In the genomic region with DNA sequence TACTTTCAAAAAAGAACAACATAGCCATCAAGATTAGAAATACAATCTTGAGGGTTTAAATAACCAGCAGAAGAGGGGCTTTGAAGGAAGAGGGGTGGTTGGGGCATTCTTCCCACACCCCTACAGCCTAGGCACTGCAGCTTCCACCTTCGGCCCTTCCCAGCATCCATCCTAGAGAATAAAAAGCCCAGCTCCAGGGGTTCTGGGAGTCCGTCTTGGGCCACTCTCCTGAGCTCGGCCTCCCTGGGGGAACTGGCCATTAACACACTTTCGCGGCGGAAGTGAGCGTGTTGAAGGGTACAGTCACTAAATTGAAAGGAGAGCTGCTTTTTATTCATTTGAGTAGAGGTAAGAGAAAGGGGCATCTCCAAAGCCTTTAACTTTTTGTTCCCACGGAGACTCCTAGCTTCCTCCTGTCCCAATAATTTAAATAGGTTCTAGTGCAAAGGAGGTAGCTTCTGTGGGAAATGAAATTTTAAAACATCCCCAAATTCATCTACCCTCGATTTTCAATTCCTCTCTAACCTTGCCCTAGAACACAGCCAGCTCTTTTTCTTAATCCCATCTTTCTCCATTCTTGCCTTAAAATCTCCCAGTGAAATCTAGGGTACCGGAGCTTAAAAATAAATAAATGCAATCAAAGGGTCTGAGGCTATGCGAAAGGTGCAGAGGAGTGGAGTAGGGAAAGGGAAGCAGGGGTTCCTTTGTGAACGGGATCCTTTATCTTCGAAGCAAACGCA, we compare ENCODE assay signal across 16 cellular contexts. TPM values are rescaled to one million over a fixed set of nuclear protein-coding genes. Genes with fewer than 3 reads are reported as not detected.
DNase-seq lines count a peak whose midpoint lies in the region; ATAC-seq, FAIRE-seq and TF ChIP-seq lines count a peak whose summit lies in the region.
"Had no signal": no experiment of that assay in that cellular context is flagged by ENCODE, and none has a peak within 500 bp of the region (broad histone marks: within the 10 kb centered on the region; RNA-seq: fewer than 3 reads in every experiment).

No MANE protein-coding gene starts in this region.

- no peak overlapping the region for H2BK15ac ChIP-seq in H1 (ENCODE audit: low read length)

- peak overlapping the region; percentile 93 to 95 for H3K4me2 ChIP-seq in H1 (ENCODE audit: insufficient read depth in 1 of 2, low read depth in 2 of 2, low read length in 2 of 2)

- peaks cover 12% of the 10 kb centered on the region for H3K4me1 Mint-ChIP-seq in activated T-cell treated with anti-CD3 and anti-CD28 coated beads, Interleukin-2, amount 50 U/mL, for 72 hours (ENCODE audit: low read depth)

- no peak for TF ChIP-seq RAD21 in H1 (IDR thresholded peaks at IDR 0.05 in 1 of 2, conservative IDR thresholded peaks at IDR 0.05 in 1 of 2; ENCODE audit: low read depth in 2 of 2, low read length in 2 of 2)

- TF ChIP-seq POLR2A in H1 (IDR thresholded peaks at IDR 0.05; ENCODE audit: control extremely low read depth in 1 of 2, low read depth in 2 of 2, low read length in 2 of 2): peak in 1 of 2 experiments; percentile 35; a peak in 1 of 3 replicates

- no peaks in the 10 kb centered on the region for H4K20me1 ChIP-seq in H1 (replicated peaks in 1 of 2; ENCODE audit: control insufficient read depth in 1 of 2, insufficient read depth in 2 of 2, low read length in 2 of 2)

- no peak overlapping the region for H2AK5ac ChIP-seq in H1 (ENCODE audit: low read depth, low read length)

- no peak overlapping the region for H3K23ac ChIP-seq in H1 (ENCODE audit: insufficient read length)

- H3K9me3 ChIP-seq in H1 (ENCODE audit: insufficient read depth in 2 of 2, low read depth in 1 of 2, low read length in 1 of 2) (no peaks in the 10 kb centered on the region; a peak in 1 of 4 replicates), muscle layer of duodenum (ENCODE audit: control insufficient read depth in 1 of 2, low read length in 2 of 2) (no peaks in the 10 kb centered on the region), tibial artery (no peaks in the 10 kb centered on the region)
- H3K9me3 ChIP-seq: Peyer's patch, transverse colon had no signal

- H3K18ac ChIP-seq in H1 (ENCODE audit: extremely low read depth, low read length): peak overlapping the region; percentile 66; the same call in 1 of the 2 replicates

- intact Hi-C loops in tibial artery (cut with DNase I; ENCODE audit: low total_unique reads): loop anchor here (10.0 kb wide), 1 partner anchor 780 kb away; no protein-coding TSS in a partner anchor

- no peak for FAIRE-seq in H1 (lab: Jason Lieb, UNC)
- FAIRE-seq: K562 had no signal

- no peak overlapping the region for H4K8ac ChIP-seq in H1 (ENCODE audit: extremely low read depth, insufficient read depth, low read length)

- POLR2A ChIA-PET in H1 (lab: Charles Lee; ENCODE audit: partially characterized antibody): interaction anchor here (0.5 to 3.3 kb wide), 8 partner anchors 9 to 154 kb away, joined by 3 to 20 read pairs (median 4); no protein-coding TSS in a partner anchor

- peak overlapping the region in 3 of 4 experiments; percentile 34 to 57 (median 44); a peak in 4 of 7 replicates for H3K9ac ChIP-seq in H1 (replicated peaks in 1 of 4; ENCODE audit: extremely low read depth in 1 of 4, low read depth in 3 of 4, low read length in 3 of 4)

- H3K4me1 ChIP-seq in H1 (replicated peaks in 1 of 4; ENCODE audit: control insufficient read depth in 3 of 4, insufficient read depth in 4 of 4, low read length in 3 of 4): peaks cover 18 to 31% (median 24%) of the 10 kb centered on the region in 4 experiments
- H3K4me1 ChIP-seq in muscle layer of duodenum (ENCODE audit: control insufficient read depth in 1 of 2, insufficient read depth in 2 of 2, low read length in 2 of 2): peaks cover 0 to 51% of the 10 kb centered on the region in 2 donors
- peaks cover 0 to 54% (median 43%) of the 10 kb centered on the region in 4 donors for H3K4me1 ChIP-seq in tibial artery

- no peak overlapping the region for H2BK20ac ChIP-seq in H1 (ENCODE audit: low read length)

- WGBS in H1 (ENCODE audit: extremely low coverage in 1 of 2, insufficient coverage in 1 of 2, insufficient read length in 1 of 2, insufficient replicate concordance in 2 of 2, low coverage in 1 of 2, low lambda C conversion rate in 2 of 2, missing lambda C conversion rate in 1 of 2), 2 experiments: 2% methylated on average over 14 of the region's 14 CpGs; no CpG with 5 or more reads in 1 of the 2 experiments

- H3K56ac ChIP-seq in H1 (replicated peaks; ENCODE audit: insufficient read length, low read depth, low read length): no peak overlapping the region

- peak overlapping the region; percentile 93 for H2BK12ac ChIP-seq in H1 (ENCODE audit: low read depth, low read length)

- peaks cover 39% of the 10 kb centered on the region for H3K23me2 ChIP-seq in H1 (ENCODE audit: low read depth, low read length)

- H3K4me3 ChIP-seq in H1 (ENCODE audit: extremely low read depth in 1 of 4, insufficient read depth in 2 of 4, low read depth in 3 of 4, low read length in 4 of 4) (peak overlapping the region; percentile 58 to 70 (median 64)), muscle layer of duodenum (ENCODE audit: low read depth in 1 of 2, low read length in 2 of 2) (no peak overlapping the region), tibial artery (peak overlapping the region in 1 of 2 donors; percentile 60)
- H3K4me3 ChIP-seq: K562 had no signal

- no peaks in the 10 kb centered on the region for H3K36me3 Mint-ChIP-seq in activated T-cell treated with anti-CD3 and anti-CD28 coated beads, Interleukin-2, amount 50 U/mL, for 72 hours (ENCODE audit: insufficient read depth in 2 of 2)
- H3K36me3 Mint-ChIP-seq: activated naive CD8-positive, alpha-beta T cell treated with anti-CD3 and anti-CD28 coated beads, Interleukin-2, amount 10 ng/mL, durations not matched to agents 7 days and 5 days had no signal

- H3K27me3 ChIP-seq in H1 (replicated peaks in 1 of 4; ENCODE audit: control insufficient read depth in 3 of 4, extremely low read depth in 1 of 4, insufficient read depth in 3 of 4, low read length in 3 of 4): peaks cover 11 to 56% (median 44%) of the 10 kb centered on the region in 4 experiments
- H3K27me3 ChIP-seq in muscle layer of duodenum (ENCODE audit: low read depth, low read length): peaks cover 50% of the 10 kb centered on the region
- H3K27me3 ChIP-seq in tibial artery: no peaks in the 10 kb centered on the region

- no peak overlapping the region for H3K4ac ChIP-seq in H1 (replicated peaks; ENCODE audit: insufficient read length, low read depth, low read length)

- no peak overlapping the region for H4K91ac ChIP-seq in H1 (replicated peaks; ENCODE audit: insufficient read length, low read length)

- peak overlapping the region; percentile 14 for H3K27ac Mint-ChIP-seq in activated T-cell treated with anti-CD3 and anti-CD28 coated beads, Interleukin-2, amount 50 U/mL, for 72 hours

- ATAC-seq in activated T-cell treated with anti-CD3 and anti-CD28 coated beads, Interleukin-2, amount 50 U/mL, for 72 hours (replicated peaks in 1 of 2): no peak
- ATAC-seq in HG02798 (IDR thresholded peaks at IDR 0.05; ENCODE audit: poor library complexity, unreplicated experiment): no peak
- ATAC-seq: K562 had no signal

- no peaks in the 10 kb centered on the region for H3K9me3 Mint-ChIP-seq in activated T-cell treated with anti-CD3 and anti-CD28 coated beads, Interleukin-2, amount 50 U/mL, for 72 hours
- H3K9me3 Mint-ChIP-seq: activated naive CD8-positive, alpha-beta T cell treated with anti-CD3 and anti-CD28 coated beads, Interleukin-2, amount 10 ng/mL, durations not matched to agents 7 days and 5 days had no signal

- DNase-seq in activated T-cell treated with anti-CD3 and anti-CD28 coated beads, Interleukin-2, amount 50 U/mL, for 72 hours: no peak
- DNase-seq in activated T-cell treated with anti-CD3 and anti-CD28 coated beads, Interleukin-2, amount 50 U/mL, for 48 hours: no peak
- DNase-seq in H1 (ENCODE audit: low read depth in 1 of 2, low spot score in 2 of 2) (no peak), tibial artery (no peak), iPS-NIHi11 (ENCODE audit: low spot score) (no peak)
- DNase-seq in stimulated activated CD4-positive, alpha-beta T cell treated with anti-CD3 and anti-CD28 coated beads, Interleukin-2, amount 100 ng/mL, for 48 hours: no peak
- DNase-seq: ACHN; activated CD8-positive, alpha-beta memory T cell treated with anti-CD3 and anti-CD28 coated beads for 24 hours; activated naive CD8-positive, alpha-beta T cell treated with anti-CD3 and anti-CD28 coated beads, Interleukin-2, amount 10 ng/mL, durations not matched to agents 7 days and 5 days; NCI-H2171 treated with DMSO at 0.1 percent for 48 hours; Peyer's patch; transverse colon had no signal

- CTCF ChIA-PET in H1 (lab: Charles Lee; ENCODE audit: partially characterized antibody): interaction anchor here (0.7 to 2.4 kb wide), 7 partner anchors 8 to 993 kb away, joined by 3 to 9 read pairs (median 3); no protein-coding TSS in a partner anchor

- no peak overlapping the region for H3K14ac ChIP-seq in H1 (ENCODE audit: insufficient read length)

- no peak overlapping the region for H2BK120ac ChIP-seq in H1 (replicated peaks; ENCODE audit: low read depth, low read length)

- no peaks in the 10 kb centered on the region for H3K79me1 ChIP-seq in H1 (ENCODE audit: low read depth, low read length)

- no peaks in the 10 kb centered on the region for H3K79me2 ChIP-seq in H1 (ENCODE audit: control insufficient read depth in 1 of 2, insufficient read depth in 2 of 2, low read length in 2 of 2)

- H2BK5ac ChIP-seq in H1 (ENCODE audit: low read depth, low read length): no peak overlapping the region

- no peak for TF ChIP-seq EP300 in H1 (IDR thresholded peaks at IDR 0.05; ENCODE audit: borderline replicate concordance in 1 of 2, low read depth in 2 of 2, low read length in 2 of 2)

- H3K27me3 Mint-ChIP-seq in activated T-cell treated with anti-CD3 and anti-CD28 coated beads, Interleukin-2, amount 50 U/mL, for 72 hours (ENCODE audit: low read depth): peaks cover 25% of the 10 kb centered on the region

- no peak overlapping the region for H2AFZ ChIP-seq in H1 (ENCODE audit: low read length)

- H4K5ac ChIP-seq in H1 (ENCODE audit: insufficient read length, low read depth, low read length): no peak overlapping the region

- no peak overlapping the region for H3K4me3 Mint-ChIP-seq in activated T-cell treated with anti-CD3 and anti-CD28 coated beads, Interleukin-2, amount 50 U/mL, for 72 hours
- H3K4me3 Mint-ChIP-seq: activated naive CD8-positive, alpha-beta T cell treated with anti-CD3 and anti-CD28 coated beads, Interleukin-2, amount 10 ng/mL, durations not matched to agents 7 days and 5 days had no signal

- no peak overlapping the region for H3K27ac ChIP-seq in H1 (ENCODE audit: low read depth, low read length)
- peak overlapping the region; percentile 53 for H3K27ac ChIP-seq in muscle layer of duodenum (ENCODE audit: low read length)
- H3K27ac ChIP-seq in tibial artery: peak overlapping the region; percentile 92 to 94

- TF ChIP-seq CTCF in H1 (IDR thresholded peaks at IDR 0.05; ENCODE audit: control extremely low read depth in 1 of 3, insufficient read depth in 1 of 3, low read depth in 1 of 3, low read length in 3 of 3) (no peak), tibial artery (IDR thresholded peaks at IDR 0.05) (no peak)

- H3K36me3 ChIP-seq in H1 (ENCODE audit: control insufficient read depth in 2 of 4, insufficient read depth in 4 of 4, low read length in 3 of 4) (no peaks in the 10 kb centered on the region), muscle layer of duodenum (ENCODE audit: control insufficient read depth in 1 of 2, insufficient read depth in 2 of 2, low read length in 2 of 2) (no peaks in the 10 kb centered on the region), tibial artery (no peaks in the 10 kb centered on the region)
- H3K36me3 ChIP-seq: Peyer's patch, transverse colon had no signal

RNA-seq across cellular contexts. Expression of a gene that starts 31.1 kb away (rescaled TPM):
- total RNA-seq in activated T-cell treated with anti-CD3 and anti-CD28 coated beads, Interleukin-2, amount 50 U/mL, for 72 hours: not detected
- total RNA-seq in H1 (2021; fragmentation: NEBNext Ultra II Directional; extraction: Animal tissue kit (Norgen Biotek cat#: 25700)): 11.6 and 13.1 TPM in 2 replicates
- polyA plus RNA-seq in H1 (2011; rRNA removed): 2.1 and 2.6 TPM in 2 replicates
- polyA plus RNA-seq in H1 (2011; cell fraction: cytosol; rRNA removed): 2.1 TPM
- 14.2 TPM for polyA plus RNA-seq in H1 (2011; cell fraction: nucleus; rRNA removed)
- polyA plus RNA-seq in H1 (2012, experiment 1 of 2): 3.8 to 6.3 TPM (median 4.5 TPM) in 4 replicates
- 0.62 TPM for polyA plus RNA-seq in H1 (2012, experiment 2 of 2)
- polyA plus RNA-seq in H1 (2013, experiment 1 of 2): 5.5 TPM
- polyA plus RNA-seq in H1 (2013, experiment 2 of 2): 4.7 TPM
- polyA minus RNA-seq in H1 (2011; rRNA and poly(A)+ RNA removed): 25.7 and 40.9 TPM in 2 replicates
- 4.4 TPM for polyA minus RNA-seq in H1 (2011; cell fraction: cytosol; rRNA and poly(A)+ RNA removed)
- 54.6 TPM for polyA minus RNA-seq in H1 (2011; cell fraction: nucleus; rRNA and poly(A)+ RNA removed)
- total RNA-seq: activated naive CD8-positive, alpha-beta T cell treated with anti-CD3 and anti-CD28 coated beads, Interleukin-2, amount 10 ng/mL, durations not matched to agents 7 days and 5 days; T-helper 2 cell treated with Interferon-gamma antibody and Interleukin-4, amounts not matched to agents 100 ng/mL and 5 ng/mL, for 36 hours had no signal

Comparison
In these comparisons a context has a peak if more than half of its experiments do, and no peak if none do; other contexts are left out.
1. H3K4me3 ChIP-seq: peak in H1 (4 of 4); none in muscle layer of duodenum (0 of 2).
2. RNA of a gene that starts 31.1 kb away (total RNA-seq): 11.6 to 13.1 TPM in H1; not detected in activated T-cell treated with anti-CD3 and anti-CD28 coated beads, Interleukin-2, amount 50 U/mL, for 72 hours; every median in the first group is over 10 times any median in the second.